ENCODE assay signal across 15 cellular contexts in genomic region chrX:100830547-100830946, GRCh38. TPM values are rescaled to one million over a fixed set of nuclear protein-coding genes. Genes with fewer than 3 reads are reported as not detected.
DNase-seq lines count a peak whose midpoint lies in the region; ATAC-seq, FAIRE-seq and TF ChIP-seq lines count a peak whose summit lies in the region.
"Had no signal": no experiment of that assay in that cellular context is flagged by ENCODE, and none has a peak within 500 bp of the region (broad histone marks: within the 10 kb centered on the region; RNA-seq: fewer than 3 reads in every experiment).

No MANE protein-coding gene starts in this region.

- no peak for DNase-seq in GM12864 (ENCODE audit: low read depth)
- no peak for DNase-seq in GM19239 (ENCODE audit: insufficient read length, low spot score)
- DNase-seq in activated T-helper 1 cell treated with anti-CD3 and anti-CD28 coated beads, Interleukin-12 subunit alpha, Interleukin-12 subunit beta, Interleukin-2, Interleukin-4 antibody, amounts not matched to agents 30 ng/mL and 10 ng/mL and 1 ng/mL, durations not matched to agents 14 hours and 24 hours and 36 hours (ENCODE audit: low spot score) = no peak
- no peak for DNase-seq in lower lobe of right lung
- no peak for DNase-seq in frontal cortex (ENCODE audit: low spot score in 2 of 2)
- DNase-seq in GM10266 (ENCODE audit: extremely low spot score) = no peak
- DNase-seq: activated CD4-positive, alpha-beta T cell treated with anti-CD3 and anti-CD28 coated beads, Interleukin-2, amount 50 U/mL, for 4 hours; body of pancreas; COR-L47; mucosa of descending colon; NCI-H1092; thyroid gland had no signal

- H3K36me3 Mint-ChIP-seq in activated T-helper 1 cell treated with anti-CD3 and anti-CD28 coated beads, Interleukin-12 subunit alpha, Interleukin-12 subunit beta, Interleukin-2, Interleukin-4 antibody, amounts not matched to agents 30 ng/mL and 10 ng/mL and 1 ng/mL, durations not matched to agents 14 hours and 24 hours and 36 hours (ENCODE audit: low read depth) = peaks cover 63% of the 10 kb centered on the region

- TF ChIP-seq CTCF in GM12864 (IDR thresholded peaks at IDR 0.05; ENCODE audit: low read depth, low read length, missing control alignments) (no peak), lower lobe of right lung (IDR thresholded peaks at IDR 0.05) (no peak), GM10266 (IDR thresholded peaks at IDR 0.05; ENCODE audit: control insufficient read depth, insufficient read depth, low read depth, missing control alignments) (no peak)

- H3K9me3 ChIP-seq in lower lobe of right lung = no peaks in the 10 kb centered on the region
- H3K9me3 ChIP-seq: body of pancreas, HAP-1, mucosa of descending colon, thyroid gland had no signal

- peaks cover 66% of the 10 kb centered on the region for H3K36me3 ChIP-seq in lower lobe of right lung

- H3K4me3 Mint-ChIP-seq in activated T-helper 1 cell treated with anti-CD3 and anti-CD28 coated beads, Interleukin-12 subunit alpha, Interleukin-12 subunit beta, Interleukin-2, Interleukin-4 antibody, amounts not matched to agents 30 ng/mL and 10 ng/mL and 1 ng/mL, durations not matched to agents 14 hours and 24 hours and 36 hours = peak overlapping the region; percentile 77

- H3K4me3 ChIP-seq in GM12864 (ENCODE audit: low read depth, low read length) = peak overlapping the region; percentile 14; the same call in 1 of the 2 replicates
- no peak overlapping the region for H3K4me3 ChIP-seq in lower lobe of right lung
- H3K4me3 ChIP-seq: body of pancreas, HAP-1, mucosa of descending colon, thyroid gland had no signal

- H3K4me1 ChIP-seq in lower lobe of right lung = no peaks in the 10 kb centered on the region
- H3K4me1 ChIP-seq: HAP-1, thyroid gland had no signal

- no peaks in the 10 kb centered on the region for H3K9me3 Mint-ChIP-seq in activated T-helper 1 cell treated with anti-CD3 and anti-CD28 coated beads, Interleukin-12 subunit alpha, Interleukin-12 subunit beta, Interleukin-2, Interleukin-4 antibody, amounts not matched to agents 30 ng/mL and 10 ng/mL and 1 ng/mL, durations not matched to agents 14 hours and 24 hours and 36 hours

- peaks cover 38% of the 10 kb centered on the region for H3K4me1 Mint-ChIP-seq in activated T-helper 1 cell treated with anti-CD3 and anti-CD28 coated beads, Interleukin-12 subunit alpha, Interleukin-12 subunit beta, Interleukin-2, Interleukin-4 antibody, amounts not matched to agents 30 ng/mL and 10 ng/mL and 1 ng/mL, durations not matched to agents 14 hours and 24 hours and 36 hours (ENCODE audit: low read depth)

- intact Hi-C loops in activated T-helper 1 cell treated with anti-CD3 and anti-CD28 coated beads, Interleukin-12 subunit alpha, Interleukin-12 subunit beta, Interleukin-2, Interleukin-4 antibody, amounts not matched to agents 30 ng/mL and 10 ng/mL and 1 ng/mL, durations not matched to agents 14 hours and 24 hours and 36 hours (cut with micrococcal nuclease) = loop anchor here (1.0 kb wide), 1 partner anchor 101 kb away; no protein-coding TSS in a partner anchor
- intact Hi-C loops in lower lobe of right lung (cut with DNase I) = no loop called here

- no peaks in the 10 kb centered on the region for H3K27me3 ChIP-seq in lower lobe of right lung (ENCODE audit: low read depth)
- H3K27me3 ChIP-seq: body of pancreas, thyroid gland had no signal

- H3K27ac ChIP-seq in lower lobe of right lung = no peak overlapping the region
- H3K27ac ChIP-seq: thyroid gland had no signal

- peak; percentile 71 for FAIRE-seq in GM19239 (lab: Jason Lieb, UNC)
- FAIRE-seq in frontal cortex (lab: Jason Lieb, UNC) = no peak

- no peaks in the 10 kb centered on the region for H3K27me3 Mint-ChIP-seq in activated T-helper 1 cell treated with anti-CD3 and anti-CD28 coated beads, Interleukin-12 subunit alpha, Interleukin-12 subunit beta, Interleukin-2, Interleukin-4 antibody, amounts not matched to agents 30 ng/mL and 10 ng/mL and 1 ng/mL, durations not matched to agents 14 hours and 24 hours and 36 hours (ENCODE audit: insufficient read depth)

- peak overlapping the region; percentile 94 for H3K27ac Mint-ChIP-seq in activated T-helper 1 cell treated with anti-CD3 and anti-CD28 coated beads, Interleukin-12 subunit alpha, Interleukin-12 subunit beta, Interleukin-2, Interleukin-4 antibody, amounts not matched to agents 30 ng/mL and 10 ng/mL and 1 ng/mL, durations not matched to agents 14 hours and 24 hours and 36 hours

- peak; percentile 46 for ATAC-seq in HG02852 (IDR thresholded peaks at IDR 0.05; ENCODE audit: unreplicated experiment)
- ATAC-seq in lower lobe of right lung = no peak
- no peak for ATAC-seq in HG03025 (IDR thresholded peaks at IDR 0.05; ENCODE audit: low FRiP score, unreplicated experiment)
- ATAC-seq: mucosa of descending colon had no signal

RNA-seq across cellular contexts. Expression of gene CSTF2, which starts 10.4 kb away (rescaled TPM):
- 70.3 and 72.1 TPM in 2 replicates for total RNA-seq in activated T-helper 1 cell treated with anti-CD3 and anti-CD28 coated beads, Interleukin-12 subunit alpha, Interleukin-12 subunit beta, Interleukin-2, Interleukin-4 antibody, amounts not matched to agents 30 ng/mL and 10 ng/mL and 1 ng/mL, durations not matched to agents 14 hours and 24 hours and 36 hours
- total RNA-seq in lower lobe of right lung (13.9 TPM), frontal cortex (13.5 TPM)

RNA-seq across cellular contexts. Expression of gene NOX1, which starts 43.6 kb away (rescaled TPM):
- not detected in 2 replicates for total RNA-seq in activated T-helper 1 cell treated with anti-CD3 and anti-CD28 coated beads, Interleukin-12 subunit alpha, Interleukin-12 subunit beta, Interleukin-2, Interleukin-4 antibody, amounts not matched to agents 30 ng/mL and 10 ng/mL and 1 ng/mL, durations not matched to agents 14 hours and 24 hours and 36 hours
- not detected for total RNA-seq in lower lobe of right lung
- not detected for total RNA-seq in frontal cortex
- total RNA-seq: body of pancreas, thyroid gland had no signal
